Comparison of ENCODE assay signal across 8 cellular contexts in the genomic region with DNA sequence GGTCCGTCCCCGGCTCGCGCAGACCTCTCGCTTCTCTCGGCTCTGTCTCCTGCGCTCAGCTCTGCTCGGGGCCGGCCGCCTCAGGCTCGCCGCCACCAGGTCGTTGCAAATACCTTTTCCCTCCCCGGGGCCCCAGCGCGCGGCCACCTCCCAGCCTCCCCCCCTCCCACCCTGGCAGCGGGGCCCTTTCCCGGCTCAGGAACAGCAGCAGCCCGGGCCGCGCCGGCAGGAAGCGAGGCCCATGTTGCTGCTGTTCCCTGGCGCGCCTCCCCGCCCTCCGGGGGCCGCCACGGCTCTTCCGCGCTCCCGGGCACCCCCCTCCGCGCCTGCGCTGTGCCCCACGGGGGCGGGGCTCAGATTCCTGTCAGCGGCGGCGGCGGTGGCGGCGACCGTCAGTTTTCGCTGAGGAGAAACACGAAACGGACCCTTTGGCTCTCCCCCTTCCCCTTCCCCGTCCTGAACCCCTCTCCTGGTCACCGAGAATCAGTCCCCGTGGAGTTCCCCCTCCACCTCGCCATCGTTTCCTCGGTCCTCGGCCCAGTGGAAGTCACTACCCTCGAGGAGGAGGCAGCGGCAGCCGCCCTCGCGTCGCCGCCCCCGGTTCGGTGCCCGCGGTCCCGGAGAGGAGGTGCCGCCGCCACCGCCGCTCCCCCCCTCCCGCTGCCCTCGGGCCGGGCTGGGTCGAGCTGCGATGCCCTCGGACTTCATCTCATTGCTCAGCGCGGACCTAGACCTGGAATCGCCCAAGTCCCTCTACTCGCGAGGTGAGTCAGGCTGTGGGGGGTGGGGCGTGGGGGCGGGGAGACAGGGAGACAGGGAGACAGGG. TPM values are rescaled to one million over a fixed set of nuclear protein-coding genes. Genes with fewer than 3 reads are reported as not detected.
DNase-seq lines count a peak whose midpoint lies in the region; ATAC-seq, FAIRE-seq and TF ChIP-seq lines count a peak whose summit lies in the region.

A gene with protein sequence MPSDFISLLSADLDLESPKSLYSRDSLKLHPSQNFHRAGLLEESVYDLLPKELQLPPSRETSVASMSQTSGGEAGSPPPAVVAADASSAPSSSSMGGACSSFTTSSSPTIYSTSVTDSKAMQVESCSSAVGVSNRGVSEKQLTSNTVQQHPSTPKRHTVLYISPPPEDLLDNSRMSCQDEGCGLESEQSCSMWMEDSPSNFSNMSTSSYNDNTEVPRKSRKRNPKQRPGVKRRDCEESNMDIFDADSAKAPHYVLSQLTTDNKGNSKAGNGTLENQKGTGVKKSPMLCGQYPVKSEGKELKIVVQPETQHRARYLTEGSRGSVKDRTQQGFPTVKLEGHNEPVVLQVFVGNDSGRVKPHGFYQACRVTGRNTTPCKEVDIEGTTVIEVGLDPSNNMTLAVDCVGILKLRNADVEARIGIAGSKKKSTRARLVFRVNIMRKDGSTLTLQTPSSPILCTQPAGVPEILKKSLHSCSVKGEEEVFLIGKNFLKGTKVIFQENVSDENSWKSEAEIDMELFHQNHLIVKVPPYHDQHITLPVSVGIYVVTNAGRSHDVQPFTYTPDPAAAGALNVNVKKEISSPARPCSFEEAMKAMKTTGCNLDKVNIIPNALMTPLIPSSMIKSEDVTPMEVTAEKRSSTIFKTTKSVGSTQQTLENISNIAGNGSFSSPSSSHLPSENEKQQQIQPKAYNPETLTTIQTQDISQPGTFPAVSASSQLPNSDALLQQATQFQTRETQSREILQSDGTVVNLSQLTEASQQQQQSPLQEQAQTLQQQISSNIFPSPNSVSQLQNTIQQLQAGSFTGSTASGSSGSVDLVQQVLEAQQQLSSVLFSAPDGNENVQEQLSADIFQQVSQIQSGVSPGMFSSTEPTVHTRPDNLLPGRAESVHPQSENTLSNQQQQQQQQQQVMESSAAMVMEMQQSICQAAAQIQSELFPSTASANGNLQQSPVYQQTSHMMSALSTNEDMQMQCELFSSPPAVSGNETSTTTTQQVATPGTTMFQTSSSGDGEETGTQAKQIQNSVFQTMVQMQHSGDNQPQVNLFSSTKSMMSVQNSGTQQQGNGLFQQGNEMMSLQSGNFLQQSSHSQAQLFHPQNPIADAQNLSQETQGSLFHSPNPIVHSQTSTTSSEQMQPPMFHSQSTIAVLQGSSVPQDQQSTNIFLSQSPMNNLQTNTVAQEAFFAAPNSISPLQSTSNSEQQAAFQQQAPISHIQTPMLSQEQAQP (N-terminal part only) (plus strand): TSS at position 356 of the 826 bp plus-strand sequence. CDS start 336 bp downstream, at position 692.

- no peaks in the 10 kb centered on the region for H3K27me3 ChIP-seq in keratinocyte (ENCODE audit: control insufficient read depth, extremely low read depth, insufficient read depth, low read length)

- H3K4me3 Mint-ChIP-seq in central memory CD8-positive, alpha-beta T cell = peak within 1 kb of the TSS; percentile 99

- ATAC-seq in HG03175 (IDR thresholded peaks at IDR 0.05; ENCODE audit: unreplicated experiment) = peak; percentile 50
- peak; percentile 57 for ATAC-seq in central memory CD8-positive, alpha-beta T cell (replicated peaks; ENCODE audit: extremely low read depth, poor library complexity, severe bottlenecking)

- no peak for FAIRE-seq in keratinocyte (lab: Jason Lieb, UNC)

- peak within 1 kb of the TSS; percentile 83 to 90 (median 84) for H3K4me3 ChIP-seq in keratinocyte (ENCODE audit: control insufficient read depth in 2 of 3, extremely low read depth in 1 of 3, insufficient read depth in 2 of 3, low read depth in 1 of 3, low read length in 3 of 3)

- peak within 1 kb of the TSS; percentile 97 for H3K4me2 ChIP-seq in keratinocyte (ENCODE audit: control insufficient read depth, extremely low read depth, insufficient read depth, low read depth, low read length)

- peak within 1 kb of the TSS; percentile 92 for H3K27ac ChIP-seq in keratinocyte (ENCODE audit: control insufficient read depth, insufficient read depth, low read length)

- H3K27me3 Mint-ChIP-seq in central memory CD8-positive, alpha-beta T cell = no peaks in the 10 kb centered on the region

- H3K9me3 ChIP-seq in keratinocyte (ENCODE audit: control insufficient read depth, low read depth, low read length) = no peaks in the 10 kb centered on the region

- DNase-seq in SIG-M5 treated with dmso at 0.1 percent for 504 hours (lab: John Stamatoyannopoulos, UW; ENCODE audit: unreplicated experiment) (peak; percentile 81), SIG-M5 (lab: John Stamatoyannopoulos, UW) (no peak), NCI-H345 treated with DMSO at 0.1 percent for 48 hours (lab: John Stamatoyannopoulos, UW; ENCODE audit: unreplicated experiment) (peak; percentile 43), keratinocyte (ENCODE audit: low read depth, low spot score) (peak; percentile 25)
- peak; percentile 98 for DNase-seq in activated CD4-positive, CD25-positive, alpha-beta regulatory T cell treated with anti-CD3 and anti-CD28 coated beads, Interleukin-2, amount 50 U/mL, for 72 hours
- peak; percentile 90 to 96 for DNase-seq in central memory CD8-positive, alpha-beta T cell (ENCODE audit: low spot score in 2 of 2)
- peak; percentile 75 to 91 (median 83) for DNase-seq in stimulated activated CD4-positive, alpha-beta T cell treated with anti-CD3 and anti-CD28 coated beads, Interleukin-12 subunit alpha, Interleukin-12 subunit beta, amount 100 ng/mL, for 48 hours (ENCODE audit: low read depth in 2 of 3, low spot score in 1 of 3)

- dilution Hi-C loops in keratinocyte (cut with MboI; ENCODE audit: extremely low pct_ligation_motif_present, low sequenced_read_pairs) = no loop called here

- peak within 1 kb of the TSS; percentile 74 for H2AFZ ChIP-seq in keratinocyte (ENCODE audit: control insufficient read depth, low read length)

- H3K9me1 ChIP-seq in keratinocyte (ENCODE audit: control insufficient read depth, extremely low read depth, insufficient read depth, low read length) = no peaks in the 10 kb centered on the region

- no peak for TF ChIP-seq CTCF in keratinocyte (optimal IDR thresholded peaks at IDR 0.05 in 1 of 3, IDR thresholded peaks at IDR 0.05 in 1 of 3, conservative IDR thresholded peaks at IDR 0.05 in 1 of 3; ENCODE audit: extremely low read depth in 1 of 3, insufficient read depth in 2 of 3, low read length in 3 of 3)

- H3K27ac Mint-ChIP-seq in central memory CD8-positive, alpha-beta T cell (ENCODE audit: low read depth) = peak within 1 kb of the TSS; percentile 97

- no peaks in the 10 kb centered on the region for H3K9me3 Mint-ChIP-seq in central memory CD8-positive, alpha-beta T cell

- peaks cover 0 to 9% of the 10 kb centered on the region in 2 experiments for H3K36me3 ChIP-seq in keratinocyte (ENCODE audit: control insufficient read depth in 2 of 2, extremely low read depth in 1 of 2, insufficient read depth in 2 of 2, low read length in 2 of 2)

- H3K4me1 ChIP-seq in keratinocyte (ENCODE audit: control insufficient read depth, extremely low read depth, insufficient read depth, low read length) = peaks cover 22% of the 10 kb centered on the region

- H4K20me1 ChIP-seq in keratinocyte (ENCODE audit: control insufficient read depth, extremely low read depth, insufficient read depth, low read length) = no peaks in the 10 kb centered on the region

- H3K79me2 ChIP-seq in keratinocyte (ENCODE audit: control insufficient read depth, insufficient read depth, low read length) = peaks cover 57% of the 10 kb centered on the region

- peaks cover 39% of the 10 kb centered on the region for H3K4me1 Mint-ChIP-seq in central memory CD8-positive, alpha-beta T cell

- H3K9ac ChIP-seq in keratinocyte (ENCODE audit: control insufficient read depth, extremely low read depth, insufficient read depth, low read length) = peak within 1 kb of the TSS; percentile 87

- H3K36me3 Mint-ChIP-seq in central memory CD8-positive, alpha-beta T cell (ENCODE audit: insufficient read depth) = peaks cover 17% of the 10 kb centered on the region

RNA-seq across cellular contexts. Expression of the gene that starts here (rescaled TPM):
- polyA plus RNA-seq in keratinocyte = 21.2 to 24.9 TPM (median 23.1 TPM) in 3 replicates
- polyA plus RNA-seq in keratinocyte (2011; ENCODE audit: low read depth) = 41.5 TPM
- 4.4 and 9.4 TPM in 2 replicates for polyA plus RNA-seq in keratinocyte (2011; cell fraction: cytosol; rRNA removed)
- polyA plus RNA-seq in keratinocyte (2011; cell fraction: nucleus; rRNA removed) = 56.9 and 59.9 TPM in 2 replicates
- polyA plus RNA-seq in keratinocyte (2012; ENCODE audit: low replicate concordance) = 6.6 and 16.2 TPM in 2 replicates
- polyA minus RNA-seq in keratinocyte = 24.4 to 109 TPM (median 49.1 TPM) in 3 replicates
- polyA minus RNA-seq in keratinocyte (2011; cell fraction: cytosol; rRNA and poly(A)+ RNA removed) = 14.4 TPM
- polyA minus RNA-seq in keratinocyte (2011; cell fraction: nucleus; rRNA and poly(A)+ RNA removed) = 67.6 and 136 TPM in 2 replicates
